8 cellular contexts compared by ENCODE assay signal in the genomic region with DNA sequence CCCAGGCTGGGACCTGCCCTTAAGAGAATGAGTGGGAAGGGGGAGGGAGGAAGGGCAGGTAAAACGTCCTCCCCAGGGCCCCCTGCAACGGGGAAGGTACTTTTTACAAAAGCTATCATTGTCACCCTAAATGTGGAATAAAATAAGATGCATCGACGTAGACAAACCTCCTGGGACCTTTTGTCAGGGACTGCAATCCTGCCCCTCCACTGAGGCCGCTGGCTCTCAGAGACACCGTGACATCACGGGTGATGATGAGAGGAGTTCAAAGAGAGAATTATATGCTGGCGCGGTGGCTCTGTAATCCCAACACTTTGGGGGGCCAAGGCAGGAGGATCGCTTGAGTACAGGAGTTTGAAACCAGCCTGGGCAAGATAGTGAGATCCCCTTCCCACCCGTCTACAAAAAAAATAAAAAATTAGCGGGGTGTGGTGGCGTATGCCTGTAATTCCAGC. TPM values are rescaled to one million over a fixed set of nuclear protein-coding genes. Genes with fewer than 3 reads are reported as not detected.
DNase-seq lines count a peak whose midpoint lies in the region; ATAC-seq and TF ChIP-seq lines count a peak whose summit lies in the region.

No MANE protein-coding gene starts in this region.

- no peaks in the 10 kb centered on the region for H3K9me3 ChIP-seq in HUES64 (ENCODE audit: insufficient read depth, low read depth, low read length)

- H3K27me3 Mint-ChIP-seq in CD14-positive monocyte (ENCODE audit: low read depth in 3 of 3) = peaks cover 14 to 27% (median 25%) of the 10 kb centered on the region in 3 donors
- H3K27me3 Mint-ChIP-seq in natural killer cell treated with Interleukin-12 subunit alpha and Interleukin-12 subunit beta and Interleukin-15 and Interleukin-18, amount 100 ng/mL, for 72 hours = peaks cover 8 to 16% of the 10 kb centered on the region in 2 donors

- H3K27ac ChIP-seq in HUES64 (ENCODE audit: low read depth, low read length) = no peak overlapping the region

- intact Hi-C loops in CD14-positive monocyte (cut with micrococcal nuclease) = loop anchor here in 1 of 2 donors (5.0 kb wide), 1 partner anchor 44 kb away; no protein-coding TSS in a partner anchor

- no peaks in the 10 kb centered on the region for H3K9me3 Mint-ChIP-seq in CD14-positive monocyte
- H3K9me3 Mint-ChIP-seq in natural killer cell treated with Interleukin-12 subunit alpha and Interleukin-12 subunit beta and Interleukin-15 and Interleukin-18, amount 100 ng/mL, for 72 hours = no peaks in the 10 kb centered on the region

- H3K4me3 ChIP-seq in HUES64 (ENCODE audit: low read length) = peak overlapping the region; percentile 69
- H3K4me3 ChIP-seq in choroid plexus epithelial cell (ENCODE audit: low read depth, low read length) = peak overlapping the region; percentile 63

- no peak for ATAC-seq in natural killer cell treated with Interleukin-12 subunit alpha and Interleukin-12 subunit beta and Interleukin-15 and Interleukin-18, amount 100 ng/mL, for 72 hours
- ATAC-seq in HG02840 (IDR thresholded peaks at IDR 0.05; ENCODE audit: low FRiP score, unreplicated experiment) = no peak

- H3K27ac Mint-ChIP-seq in CD14-positive monocyte = peak overlapping the region; percentile 94 to 98 (median 96)
- peak overlapping the region; percentile 64 to 89 for H3K27ac Mint-ChIP-seq in natural killer cell treated with Interleukin-12 subunit alpha and Interleukin-12 subunit beta and Interleukin-15 and Interleukin-18, amount 100 ng/mL, for 72 hours

- no peaks in the 10 kb centered on the region for H3K27me3 ChIP-seq in HUES64 (ENCODE audit: insufficient read depth, low read length)

- H3K36me3 ChIP-seq in HUES64 (ENCODE audit: insufficient read depth, low read length) = no peaks in the 10 kb centered on the region

- CTCF ChIA-PET in HEK293T (lab: Yijun Ruan, JAX) = no interaction called here

- POLR2A ChIA-PET in HEK293T (lab: Yijun Ruan, JAX) = interaction anchor here (0.8 kb wide), 1 partner anchor 61 kb away, joined by 3 read pairs; no protein-coding TSS in a partner anchor

- 35% methylated on average over 13 of the region's 13 CpGs for WGBS in HUES64

- peak overlapping the region; percentile 38; the same call in 1 of the 2 replicates for H3K9ac ChIP-seq in HUES64 (ENCODE audit: low read depth, low read length)

- H3K36me3 Mint-ChIP-seq in CD14-positive monocyte = no peaks in the 10 kb centered on the region
- H3K36me3 Mint-ChIP-seq in natural killer cell treated with Interleukin-12 subunit alpha and Interleukin-12 subunit beta and Interleukin-15 and Interleukin-18, amount 100 ng/mL, for 72 hours = no peaks in the 10 kb centered on the region

- H3K4me1 ChIP-seq in HUES64 (ENCODE audit: insufficient read depth, low read length) = peaks cover 12% of the 10 kb centered on the region

- no peak for TF ChIP-seq CTCF in CD14-positive monocyte (IDR thresholded peaks at IDR 0.05)
- TF ChIP-seq CTCF in choroid plexus epithelial cell (conservative IDR thresholded peaks at IDR 0.05; ENCODE audit: low read depth, low read length) = no peak

- DNase-seq in CD14-positive monocyte (ENCODE audit: low spot score) (no peak), choroid plexus epithelial cell (ENCODE audit: low read depth) (no peak), HEK293T (ENCODE audit: extremely low spot score) (no peak), iPS-NIHi11 (ENCODE audit: low spot score) (no peak), AG08396 (ENCODE audit: low spot score) (no peak)
- DNase-seq in natural killer cell treated with Interleukin-12 subunit alpha and Interleukin-12 subunit beta and Interleukin-15 and Interleukin-18, amount 100 ng/mL, for 72 hours (ENCODE audit: low spot score) = no peak

- H3K4me3 Mint-ChIP-seq in CD14-positive monocyte = peak overlapping the region; percentile 82 to 96
- peak overlapping the region; percentile 92 for H3K4me3 Mint-ChIP-seq in natural killer cell treated with Interleukin-12 subunit alpha and Interleukin-12 subunit beta and Interleukin-15 and Interleukin-18, amount 100 ng/mL, for 72 hours

- peaks cover 29% of the 10 kb centered on the region for H3K4me1 Mint-ChIP-seq in CD14-positive monocyte
- peaks cover 9 to 18% of the 10 kb centered on the region in 2 donors for H3K4me1 Mint-ChIP-seq in natural killer cell treated with Interleukin-12 subunit alpha and Interleukin-12 subunit beta and Interleukin-15 and Interleukin-18, amount 100 ng/mL, for 72 hours (ENCODE audit: low read depth in 2 of 2)

TF ChIP-seq in HEK293T, 16 proteins besides CTCF, POLR2A, EP300 and RAD21:
- TF ChIP-seq FOXA1 (IDR thresholded peaks at IDR 0.05) (no peak), FOXK2 (IDR thresholded peaks at IDR 0.05) (no peak), L3MBTL2 (conservative IDR thresholded peaks at IDR 0.05) (no peak), FOXM1 (IDR thresholded peaks at IDR 0.05; ENCODE audit: borderline replicate concordance) (no peak), BHLHE40 (IDR thresholded peaks at IDR 0.05; ENCODE audit: borderline replicate concordance) (no peak), SP1 (IDR thresholded peaks at IDR 0.05) (no peak), CTBP1 (IDR thresholded peaks at IDR 0.05; ENCODE audit: borderline replicate concordance) (no peak), ZNF384 (IDR thresholded peaks at IDR 0.05) (no peak), TARDBP (IDR thresholded peaks at IDR 0.05) (no peak), ARNT (IDR thresholded peaks at IDR 0.05) (no peak), ELF4 (IDR thresholded peaks at IDR 0.05) (no peak)

RNA-seq across cellular contexts. Expression of a gene that starts 1.8 kb away (rescaled TPM):
- not detected for polyA plus RNA-seq in CD14-positive monocyte
- polyA plus RNA-seq in HUES64 (2013, experiment 1 of 2) = 0.75 TPM
- 0.95 TPM for polyA plus RNA-seq in HUES64 (2013, experiment 2 of 2)
- total RNA-seq in natural killer cell treated with Interleukin-12 subunit alpha and Interleukin-12 subunit beta and Interleukin-15 and Interleukin-18, amount 100 ng/mL, for 72 hours = under 1 TPM in 1 of 2 donors, not detected in 1; 0.50 TPM

RNA-seq across cellular contexts. Expression of a gene that starts 12.2 kb away (rescaled TPM):
- polyA plus RNA-seq in CD14-positive monocyte = under 1 TPM; 0.16 to 0.34 TPM
- 16.8 TPM for polyA plus RNA-seq in HUES64 (2013, experiment 1 of 2)
- 7.9 TPM for polyA plus RNA-seq in HUES64 (2013, experiment 2 of 2)
- total RNA-seq in natural killer cell treated with Interleukin-12 subunit alpha and Interleukin-12 subunit beta and Interleukin-15 and Interleukin-18, amount 100 ng/mL, for 72 hours = 1 to 10 TPM in 1 of 2 donors, under 1 TPM in 1; 0.38 to 4.2 TPM

RNA-seq across cellular contexts. Expression of a gene that starts 45.4 kb away (rescaled TPM):
- polyA plus RNA-seq in CD14-positive monocyte = 1 to 10 TPM; 8.5 to 9.3 TPM
- 71.8 TPM for polyA plus RNA-seq in HUES64 (2013, experiment 1 of 2)
- polyA plus RNA-seq in HUES64 (2013, experiment 2 of 2) = 73.5 TPM
- total RNA-seq in natural killer cell treated with Interleukin-12 subunit alpha and Interleukin-12 subunit beta and Interleukin-15 and Interleukin-18, amount 100 ng/mL, for 72 hours = 100 to 1,000 TPM in 1 of 2 donors, 10 to 100 TPM in 1; 84.1 to 106 TPM

RNA-seq across cellular contexts. Expression of a gene that starts 45.7 kb away (rescaled TPM):
- polyA plus RNA-seq in CD14-positive monocyte = under 1 TPM in 1 of 2 donors, not detected in 1; 0.41 TPM
- polyA plus RNA-seq in HUES64 (2013, experiment 1 of 2) = 2.8 TPM
- polyA plus RNA-seq in HUES64 (2013, experiment 2 of 2) = 2.5 TPM
- 1 to 10 TPM in 1 of 2 donors, not detected in 1; 1.1 TPM for total RNA-seq in natural killer cell treated with Interleukin-12 subunit alpha and Interleukin-12 subunit beta and Interleukin-15 and Interleukin-18, amount 100 ng/mL, for 72 hours

RNA-seq across cellular contexts. Expression of a gene that starts 46.8 kb away (rescaled TPM):
- 10 to 100 TPM in 1 of 2 donors, 1 to 10 TPM in 1; 9.3 to 15.6 TPM for polyA plus RNA-seq in CD14-positive monocyte
- polyA plus RNA-seq in HUES64 (2013, experiment 1 of 2) = 71.8 TPM
- 72.6 TPM for polyA plus RNA-seq in HUES64 (2013, experiment 2 of 2)
- 100 to 1,000 TPM in 1 of 2 donors, 10 to 100 TPM in 1; 80.0 to 246 TPM for total RNA-seq in natural killer cell treated with Interleukin-12 subunit alpha and Interleukin-12 subunit beta and Interleukin-15 and Interleukin-18, amount 100 ng/mL, for 72 hours
